ENCODE assay signal across 8 cellular contexts in genomic region chr1:95073446-95073845, GRCh38. TPM values are rescaled to one million over a fixed set of nuclear protein-coding genes. Genes with fewer than 3 reads are reported as not detected.
DNase-seq lines count a peak whose midpoint lies in the region; ATAC-seq and TF ChIP-seq lines count a peak whose summit lies in the region.

No MANE protein-coding gene starts in this region.

- H3K27ac Mint-ChIP-seq in H9 (no peak overlapping the region), T-cell (peak overlapping the region; percentile 98)

- H3K79me1 ChIP-seq in H9 (ENCODE audit: insufficient read depth, low read depth, low read length, poor library complexity, severe bottlenecking), result no peaks in the 10 kb centered on the region

- peaks cover 0 to 2% (median 0%) of the 10 kb centered on the region in 3 donors for H3K36me3 ChIP-seq in skeletal muscle tissue (ENCODE audit: control insufficient read depth in 3 of 3, insufficient read depth in 3 of 3, low read length in 3 of 3)

- H3K4me1 ChIP-seq in H9 (ENCODE audit: insufficient read depth, low read length) (no peaks in the 10 kb centered on the region), skeletal muscle tissue (ENCODE audit: control insufficient read depth in 3 of 3, insufficient read depth in 3 of 3, low read length in 3 of 3) (peaks cover 5 to 11% (median 9%) of the 10 kb centered on the region in 3 donors)

- H2BK5ac ChIP-seq in H9 (ENCODE audit: insufficient read length, low read length), result no peak overlapping the region

- H4K20me1 ChIP-seq in H9 (ENCODE audit: control insufficient read depth, insufficient read depth, insufficient read length), result no peaks in the 10 kb centered on the region

- H3K18ac ChIP-seq in H9 (ENCODE audit: insufficient read length, low read depth, low read length), result no peak overlapping the region

- no peak overlapping the region for H3K14ac ChIP-seq in H9 (ENCODE audit: insufficient read depth, low read length)

- peak overlapping the region; percentile 98 to 99 for H3K4me3 Mint-ChIP-seq in H9
- H3K4me3 Mint-ChIP-seq in T-cell, result peak overlapping the region; percentile 91 to 95 (median 92)

- peak overlapping the region; percentile 95 to 99 (median 96) for H3K4me3 ChIP-seq in skeletal muscle tissue (ENCODE audit: low read length in 3 of 3)

- no peak overlapping the region for H3K4ac ChIP-seq in H9 (ENCODE audit: low read depth, low read length)

- no peak overlapping the region for H3K56ac ChIP-seq in H9 (ENCODE audit: insufficient read length, low read depth, low read length)

- H4K5ac ChIP-seq in H9 (ENCODE audit: insufficient read length, low read depth, low read length), result no peak overlapping the region

- ATAC-seq in T-cell (replicated peaks in 1 of 4), result no peak
- ATAC-seq in GM21447 (IDR thresholded peaks at IDR 0.05; ENCODE audit: unreplicated experiment), result no peak
- ATAC-seq in HG02588 (IDR thresholded peaks at IDR 0.05; ENCODE audit: unreplicated experiment), result no peak

- H2BK12ac ChIP-seq in H9 (ENCODE audit: insufficient read length, low read depth, low read length), result no peak overlapping the region

- POLR2A ChIA-PET in T-cell (lab: Charles Lee), result interaction anchor here (0.6 to 1.4 kb wide), 6 partner anchors 42 to 1573 kb away, joined by 3 to 7 read pairs (median 3); partner anchors contain the start of gene RWDD3 (in 1 of the 2)

- H3K9ac ChIP-seq in H9 (ENCODE audit: extremely low read depth, insufficient read length, low read length), result no peak overlapping the region
- peak overlapping the region; percentile 94 to 96 (median 95) for H3K9ac ChIP-seq in skeletal muscle tissue (ENCODE audit: low read depth in 1 of 3, low read length in 3 of 3)

- H4K91ac ChIP-seq in H9 (ENCODE audit: insufficient read length, low read depth, low read length), result no peak overlapping the region

- H2AFZ ChIP-seq in H9 (ENCODE audit: low read length), result no peak overlapping the region

- H2BK20ac ChIP-seq in H9 (ENCODE audit: low read depth, low read length, poor library complexity, severe bottlenecking), result no peak overlapping the region

- H2AK5ac ChIP-seq in H9 (ENCODE audit: insufficient read length, low read length), result no peak overlapping the region

- H3K79me2 ChIP-seq in H9 (ENCODE audit: insufficient read depth, low read length), result no peaks in the 10 kb centered on the region

- H3K9me3 ChIP-seq in H9 (ENCODE audit: control insufficient read depth, low read depth, low read length) (no peaks in the 10 kb centered on the region), skeletal muscle tissue (ENCODE audit: control insufficient read depth in 3 of 3, low read length in 3 of 3) (no peaks in the 10 kb centered on the region)

- H3K27me3 ChIP-seq in H9 (ENCODE audit: insufficient read depth, low read length) (no peaks in the 10 kb centered on the region), skeletal muscle tissue (ENCODE audit: control insufficient read depth in 3 of 3, insufficient read depth in 3 of 3, low read length in 3 of 3) (no peaks in the 10 kb centered on the region)

- H2BK15ac ChIP-seq in H9 (ENCODE audit: low read depth, low read length), result no peak overlapping the region

- H3K23ac ChIP-seq in H9 (ENCODE audit: insufficient read length, low read depth, low read length), result no peak overlapping the region

- H3K23me2 ChIP-seq in H9 (ENCODE audit: insufficient read length, low read depth, low read length, poor library complexity, severe bottlenecking), result peaks cover 4% of the 10 kb centered on the region

- H3K36me3 Mint-ChIP-seq in H9 (ENCODE audit: insufficient read depth in 1 of 3, low read depth in 3 of 3), result no peaks in the 10 kb centered on the region
- H3K36me3 Mint-ChIP-seq in T-cell, result peaks cover 8% of the 10 kb centered on the region

- H4K8ac ChIP-seq in H9 (replicated peaks; ENCODE audit: insufficient read length, low read depth, low read length), result no peak overlapping the region

- no peak overlapping the region for H3T11ph ChIP-seq in H9 (ENCODE audit: low read length)

- H3K4me2 ChIP-seq in H9 (ENCODE audit: insufficient read depth, insufficient read length, low read length), result peak overlapping the region; percentile 74

- DNase-seq in H9 (no peak), T-cell (no peak), globus pallidus (ENCODE audit: low spot score) (peak; percentile 13), EL (no peak), SK-N-DZ (ENCODE audit: low spot score) (no peak)

- no peaks in the 10 kb centered on the region; the same call in 1 of the 2 replicates for H3K27me3 Mint-ChIP-seq in H9 (ENCODE audit: low read depth)
- H3K27me3 Mint-ChIP-seq in T-cell, result peaks cover 0 to 3% of the 10 kb centered on the region in 2 donors

- H3K4me1 Mint-ChIP-seq in H9, result peaks cover 7 to 9% of the 10 kb centered on the region in 2 experiments; a peak in 3 of 4 replicates
- peaks cover 14 to 27% (median 17%) of the 10 kb centered on the region in 3 donors for H3K4me1 Mint-ChIP-seq in T-cell

- H3K27ac ChIP-seq in H9 (ENCODE audit: insufficient read length, low read depth, low read length) (no peak overlapping the region), skeletal muscle tissue (ENCODE audit: low read depth, low read length) (peak overlapping the region; percentile 86)

- H3K9me3 Mint-ChIP-seq in H9 (no peaks in the 10 kb centered on the region), T-cell (no peaks in the 10 kb centered on the region)

- TF ChIP-seq CTCF in H9 (conservative IDR thresholded peaks at IDR 0.05), result no peak

- no peak overlapping the region for H2BK120ac ChIP-seq in H9 (ENCODE audit: low read depth, low read length, poor library complexity, severe bottlenecking)

- no CpG with 5 or more reads among the region's 3 CpGs for WGBS in H9 (ENCODE audit: extremely low coverage, insufficient read length, low lambda C conversion rate)

- CTCF ChIA-PET in T-cell (lab: Charles Lee), result interaction anchor here (0.6 to 2.5 kb wide), 13 partner anchors 9 to 836 kb away, joined by 3 to 45 read pairs (median 6); partner anchors contain the start of genes RWDD3 (in 2 of the 2), ARHGAP29 (in 1 of the 2) and TLCD4 (in 1 of the 2)

RNA-seq across cellular contexts. Expression of gene ALG14, which starts 0.7 kb away (rescaled TPM):
- total RNA-seq in H9 (2021), result 2.5 and 2.7 TPM in 2 replicates
- total RNA-seq in T-cell, result 1 to 10 TPM in 4 of 5 donors, under 1 TPM in 1; 0.40 to 2.3 (median 1.7) TPM
- 1.0 TPM for total RNA-seq in skeletal muscle tissue
- polyA plus RNA-seq in SK-N-DZ (2014; cell fraction: cytosol; rRNA removed), result 1.5 and 2.0 TPM in 2 replicates
- 0.70 and 1.1 TPM in 2 replicates for polyA plus RNA-seq in SK-N-DZ (2014; cell fraction: nucleus; rRNA removed)

RNA-seq across cellular contexts. Expression of gene TLCD4, which starts 43.7 kb away (rescaled TPM):
- total RNA-seq in H9 (2021) (1.8 and 2.0 TPM in 2 replicates), T-cell (under 1 TPM; 0.09 to 0.22 (median 0.12) TPM), skeletal muscle tissue (17.7 TPM)
- 12.7 and 15.3 TPM in 2 replicates for polyA plus RNA-seq in SK-N-DZ (2014; cell fraction: cytosol; rRNA removed)
- polyA plus RNA-seq in SK-N-DZ (2014; cell fraction: nucleus; rRNA removed), result 5.1 and 5.3 TPM in 2 replicates

Comparison
In these comparisons a context has a peak if more than half of its experiments do, and no peak if none do; other contexts are left out.
1. H3K27ac Mint-ChIP-seq: peak in T-cell (2 of 2); none in H9 (0 of 3).